Comparison of ENCODE assay signal across 8 cellular contexts in the genomic region with DNA sequence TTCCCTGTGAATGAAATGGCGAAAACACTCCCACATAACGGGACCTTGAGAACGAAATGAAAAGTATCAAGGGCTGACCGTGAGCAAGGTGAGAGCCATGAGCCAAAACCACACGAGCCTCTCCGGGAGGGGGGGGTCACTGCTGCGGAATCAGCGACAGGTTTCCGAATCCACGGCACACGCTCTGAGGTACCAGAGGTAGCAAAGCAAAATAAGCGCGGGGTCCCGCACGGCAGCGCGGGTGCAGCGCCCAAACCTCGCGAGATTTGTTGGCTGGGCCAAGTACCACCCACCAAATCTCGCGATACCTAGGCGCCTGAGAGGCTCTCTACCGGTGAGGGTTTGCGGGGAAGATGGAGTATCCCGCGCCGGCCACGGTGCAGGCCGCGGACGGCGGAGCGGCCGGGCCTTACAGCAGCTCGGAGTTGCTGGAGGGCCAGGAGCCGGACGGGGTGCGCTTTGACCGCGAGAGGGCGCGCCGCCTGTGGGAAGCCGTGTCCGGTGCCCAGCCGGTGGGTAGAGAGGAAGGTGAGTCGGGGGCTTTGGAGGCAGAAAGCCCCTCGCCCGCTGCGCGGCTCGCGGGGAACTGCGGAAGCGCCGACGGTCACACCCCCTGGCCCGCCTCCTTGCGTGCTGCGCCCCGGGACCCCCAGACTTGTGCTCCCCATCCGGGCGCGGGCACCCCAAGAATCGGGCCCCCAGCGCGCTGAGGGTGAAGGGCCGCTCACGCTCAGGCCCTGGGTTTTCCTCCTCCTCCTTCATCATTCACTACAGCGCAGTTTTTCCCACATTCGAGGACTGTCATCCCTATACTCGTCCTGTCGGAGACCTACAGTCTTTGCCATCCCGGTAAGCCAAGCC. TPM values are rescaled to one million over a fixed set of nuclear protein-coding genes. Genes with fewer than 3 reads are reported as not detected.
DNase-seq lines count a peak whose midpoint lies in the region; ATAC-seq lines count a peak whose summit lies in the region.

A gene with protein sequence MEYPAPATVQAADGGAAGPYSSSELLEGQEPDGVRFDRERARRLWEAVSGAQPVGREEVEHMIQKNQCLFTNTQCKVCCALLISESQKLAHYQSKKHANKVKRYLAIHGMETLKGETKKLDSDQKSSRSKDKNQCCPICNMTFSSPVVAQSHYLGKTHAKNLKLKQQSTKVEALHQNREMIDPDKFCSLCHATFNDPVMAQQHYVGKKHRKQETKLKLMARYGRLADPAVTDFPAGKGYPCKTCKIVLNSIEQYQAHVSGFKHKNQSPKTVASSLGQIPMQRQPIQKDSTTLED (plus strand): TSS at position 311 of the 861 bp plus-strand sequence. CDS start 43 bp downstream, at position 354.

- no peaks in the 10 kb centered on the region for H3K27me3 ChIP-seq in CD8-positive, alpha-beta memory T cell (ENCODE audit: insufficient read depth, low read length, poor library complexity, severe bottlenecking)

- peak within 1 kb of the TSS; percentile 92 for H3K4me3 ChIP-seq in CD8-positive, alpha-beta memory T cell (ENCODE audit: low read length)

- H3K4me3 Mint-ChIP-seq in CD8-positive, alpha-beta memory T cell: peak within 1 kb of the TSS; percentile 96 to 99 (median 98)

- H3K9me3 ChIP-seq in CD8-positive, alpha-beta memory T cell (ENCODE audit: low read length): no peaks in the 10 kb centered on the region

- H3K36me3 Mint-ChIP-seq in CD8-positive, alpha-beta memory T cell: peaks cover 0 to 27% (median 3%) of the 10 kb centered on the region in 3 donors

- DNase-seq in CD8-positive, alpha-beta memory T cell: peak; percentile 89 to 96 (median 91)
- DNase-seq in HT-29 (ENCODE audit: low spot score) (peak; percentile 93), NK-92 (lab: John Stamatoyannopoulos, UW; ENCODE audit: unreplicated experiment) (peak; percentile 31), lung microvascular endothelial cell (ENCODE audit: low read depth in 2 of 2) (peak; percentile 93 to 95)
- peak; percentile 84 to 85 for DNase-seq in activated CD8-positive, alpha-beta memory T cell treated with anti-CD3 and anti-CD28 coated beads for 1 hour (ENCODE audit: extremely low read depth in 1 of 2, low read depth in 1 of 2)
- peak; percentile 88 for DNase-seq in effector CD8-positive, alpha-beta T cell (lab: John Stamatoyannopoulos, UW)
- peak; percentile 80 to 86 (median 83) for DNase-seq in stimulated activated CD4-positive, alpha-beta T cell treated with anti-CD3 and anti-CD28 coated beads, TNF-alpha, amount 100 ng/mL, for 4 hours (ENCODE audit: low read depth in 3 of 3)

- CTCF ChIA-PET in CD8-positive, alpha-beta memory T cell (lab: Charles Lee): interaction anchor here (1.0 to 1.5 kb wide), 6 partner anchors 12 to 362 kb away, joined by 3 to 5 read pairs (median 4); no protein-coding TSS in a partner anchor

- H3K4me1 Mint-ChIP-seq in CD8-positive, alpha-beta memory T cell: peaks cover 35 to 46% (median 46%) of the 10 kb centered on the region in 3 donors

- peak within 1 kb of the TSS; percentile 73 for H3K27ac ChIP-seq in CD8-positive, alpha-beta memory T cell (ENCODE audit: low read depth, low read length)

- POLR2A ChIA-PET in CD8-positive, alpha-beta memory T cell (lab: Charles Lee): interaction anchor here (1.0 kb wide), 1 partner anchor 16 kb away, joined by 4 read pairs; a partner anchor contains a TSS

- H3K36me3 ChIP-seq in CD8-positive, alpha-beta memory T cell (ENCODE audit: insufficient read depth, low read length): no peaks in the 10 kb centered on the region

- peak within 1 kb of the TSS; percentile 92 to 100 (median 99) for H3K27ac Mint-ChIP-seq in CD8-positive, alpha-beta memory T cell

- H3K9me3 Mint-ChIP-seq in CD8-positive, alpha-beta memory T cell: no peaks in the 10 kb centered on the region

- H3K4me1 ChIP-seq in CD8-positive, alpha-beta memory T cell (ENCODE audit: insufficient read depth, low read length): peaks cover 23% of the 10 kb centered on the region

- peaks cover 0 to 2% of the 10 kb centered on the region in 2 donors for H3K27me3 Mint-ChIP-seq in CD8-positive, alpha-beta memory T cell

- ATAC-seq in GM19467 (IDR thresholded peaks at IDR 0.05; ENCODE audit: unreplicated experiment): peak; percentile 75

RNA-seq across cellular contexts. Expression of the gene that starts here (rescaled TPM):
- total RNA-seq in CD8-positive, alpha-beta memory T cell: 10 to 100 TPM; 19.5 to 22.0 TPM
- 16.8 TPM for polyA plus RNA-seq in CD8-positive, alpha-beta memory T cell
- total RNA-seq in HT-29 (2014; rRNA removed; shearing (Covaris generic)): 15.9 TPM in 2 replicates
- total RNA-seq in lung microvascular endothelial cell: 14.2 and 17.3 TPM in 2 replicates

Comparison
In these comparisons a context has a peak if more than half of its experiments do, and no peak if none do; other contexts are left out.
1. Peak in every context shown above with its lines: DNase-seq, ATAC-seq, H3K4me3 ChIP-seq and H3K27ac ChIP-seq.
2. DNase-seq: peak in every context shown above with its lines; median percentile 94 in lung microvascular endothelial cell; 93 in HT-29; 91 in CD8-positive, alpha-beta memory T cell; 88 in effector CD8-positive, alpha-beta T cell; 84 in activated CD8-positive, alpha-beta memory T cell treated with anti-CD3 and anti-CD28 coated beads for 1 hour; 83 in stimulated activated CD4-positive, alpha-beta T cell treated with anti-CD3 and anti-CD28 coated beads, TNF-alpha, amount 100 ng/mL, for 4 hours; 31 in NK-92.